In the genomic region with DNA sequence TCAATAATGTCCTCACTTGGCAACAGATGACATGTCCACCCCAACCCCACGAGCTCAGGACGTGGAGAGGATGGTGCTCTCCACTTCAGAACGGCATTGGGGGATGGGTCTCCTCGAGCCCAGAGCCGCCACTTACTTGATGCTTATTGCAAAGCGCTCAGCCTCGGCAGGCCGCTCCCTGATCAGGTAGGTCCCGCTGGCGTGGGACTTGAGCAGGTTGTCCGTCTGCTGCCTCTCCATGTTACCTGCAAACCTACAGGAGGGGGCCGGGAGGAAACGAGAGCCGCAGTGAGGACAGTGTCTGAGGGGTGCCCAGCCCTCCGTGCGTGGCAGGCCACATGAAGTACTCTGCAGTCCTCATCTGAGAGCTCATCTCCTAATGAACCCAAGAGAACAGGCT, we compare ENCODE assay signal across 17 cellular contexts.
"Had no signal": no experiment of that assay in that cellular context is flagged by ENCODE, and none has a peak within 500 bp of the region (broad histone marks: within the 10 kb centered on the region; RNA-seq: fewer than 3 reads in every experiment).

No MANE protein-coding gene starts in this region.

- H3K9me3 Mint-ChIP-seq: activated CD4-positive, alpha-beta memory T cell treated with anti-CD3 and anti-CD28 coated beads, Interleukin-2, amount 10 ng/mL, durations not matched to agents 7 days and 5 days; activated naive CD8-positive, alpha-beta T cell treated with anti-CD3 and anti-CD28 coated beads, Interleukin-2, amount 10 ng/mL, durations not matched to agents 7 days and 5 days; stimulated activated effector memory CD8-positive, alpha-beta T cell treated with anti-CD3 and anti-CD28 coated beads, Interleukin-12 subunit alpha, Interleukin-12 subunit beta, amount 100 ng/mL, for 72 hours had no signal

- H3K27ac Mint-ChIP-seq: activated CD4-positive, alpha-beta memory T cell treated with anti-CD3 and anti-CD28 coated beads, Interleukin-2, amount 10 ng/mL, durations not matched to agents 7 days and 5 days; activated naive CD8-positive, alpha-beta T cell treated with anti-CD3 and anti-CD28 coated beads, Interleukin-2, amount 10 ng/mL, durations not matched to agents 7 days and 5 days; naive thymus-derived CD8-positive, alpha-beta T cell; stimulated activated effector memory CD8-positive, alpha-beta T cell treated with anti-CD3 and anti-CD28 coated beads, Interleukin-12 subunit alpha, Interleukin-12 subunit beta, amount 100 ng/mL, for 72 hours had no signal

- H3K4me1 ChIP-seq: breast epithelium, gastrocnemius medialis had no signal

- H3K27me3 Mint-ChIP-seq: activated CD4-positive, alpha-beta memory T cell treated with anti-CD3 and anti-CD28 coated beads, Interleukin-2, amount 10 ng/mL, durations not matched to agents 7 days and 5 days; activated naive CD8-positive, alpha-beta T cell treated with anti-CD3 and anti-CD28 coated beads, Interleukin-2, amount 10 ng/mL, durations not matched to agents 7 days and 5 days; naive thymus-derived CD8-positive, alpha-beta T cell had no signal

- H3K27ac ChIP-seq: breast epithelium, gastrocnemius medialis, heart left ventricle, thoracic aorta, VCaP had no signal

- H3K36me3 Mint-ChIP-seq: activated naive CD8-positive, alpha-beta T cell treated with anti-CD3 and anti-CD28 coated beads, Interleukin-2, amount 10 ng/mL, durations not matched to agents 7 days and 5 days; stimulated activated effector memory CD8-positive, alpha-beta T cell treated with anti-CD3 and anti-CD28 coated beads, Interleukin-12 subunit alpha, Interleukin-12 subunit beta, amount 100 ng/mL, for 72 hours had no signal

- DNase-seq: activated CD4-positive, alpha-beta memory T cell treated with anti-CD3 and anti-CD28 coated beads, Interleukin-2, amount 10 ng/mL, durations not matched to agents 7 days and 5 days; activated CD4-positive, alpha-beta T cell treated with anti-CD3 and anti-CD28 coated beads for 4 hours; activated gamma-delta T cell; activated T-cell treated with anti-CD3 and anti-CD28 coated beads, Interleukin-2, amount 50 U/mL, for 48 hours; anterior cingulate cortex; gastrocnemius medialis; mesenchymal stem cell; nucleus accumbens had no signal

- FAIRE-seq: urothelium cell line had no signal

- H3K36me3 ChIP-seq: breast epithelium, gastrocnemius medialis had no signal

- H3K9me3 ChIP-seq: gastrocnemius medialis, thoracic aorta had no signal

- H3K4me3 Mint-ChIP-seq: activated CD4-positive, alpha-beta memory T cell treated with anti-CD3 and anti-CD28 coated beads, Interleukin-2, amount 10 ng/mL, durations not matched to agents 7 days and 5 days; activated naive CD8-positive, alpha-beta T cell treated with anti-CD3 and anti-CD28 coated beads, Interleukin-2, amount 10 ng/mL, durations not matched to agents 7 days and 5 days; naive thymus-derived CD8-positive, alpha-beta T cell; stimulated activated effector memory CD8-positive, alpha-beta T cell treated with anti-CD3 and anti-CD28 coated beads, Interleukin-12 subunit alpha, Interleukin-12 subunit beta, amount 100 ng/mL, for 72 hours had no signal

- ATAC-seq: gastrocnemius medialis; heart left ventricle; naive thymus-derived CD8-positive, alpha-beta T cell; SK-N-SH treated with all-trans-retinoic acid at 6 μM for 48 hours; stimulated activated effector memory CD8-positive, alpha-beta T cell treated with anti-CD3 and anti-CD28 coated beads, Interleukin-12 subunit alpha, Interleukin-12 subunit beta, amount 100 ng/mL, for 72 hours had no signal

- H3K27me3 ChIP-seq: breast epithelium, gastrocnemius medialis, heart left ventricle had no signal

- H3K4me3 ChIP-seq: breast epithelium, gastrocnemius medialis, heart left ventricle, thoracic aorta had no signal

- H3K4me1 Mint-ChIP-seq: activated CD4-positive, alpha-beta memory T cell treated with anti-CD3 and anti-CD28 coated beads, Interleukin-2, amount 10 ng/mL, durations not matched to agents 7 days and 5 days; activated naive CD8-positive, alpha-beta T cell treated with anti-CD3 and anti-CD28 coated beads, Interleukin-2, amount 10 ng/mL, durations not matched to agents 7 days and 5 days; naive thymus-derived CD8-positive, alpha-beta T cell; stimulated activated effector memory CD8-positive, alpha-beta T cell treated with anti-CD3 and anti-CD28 coated beads, Interleukin-12 subunit alpha, Interleukin-12 subunit beta, amount 100 ng/mL, for 72 hours had no signal
